11 cellular contexts compared by ENCODE assay signal in the genomic region with DNA sequence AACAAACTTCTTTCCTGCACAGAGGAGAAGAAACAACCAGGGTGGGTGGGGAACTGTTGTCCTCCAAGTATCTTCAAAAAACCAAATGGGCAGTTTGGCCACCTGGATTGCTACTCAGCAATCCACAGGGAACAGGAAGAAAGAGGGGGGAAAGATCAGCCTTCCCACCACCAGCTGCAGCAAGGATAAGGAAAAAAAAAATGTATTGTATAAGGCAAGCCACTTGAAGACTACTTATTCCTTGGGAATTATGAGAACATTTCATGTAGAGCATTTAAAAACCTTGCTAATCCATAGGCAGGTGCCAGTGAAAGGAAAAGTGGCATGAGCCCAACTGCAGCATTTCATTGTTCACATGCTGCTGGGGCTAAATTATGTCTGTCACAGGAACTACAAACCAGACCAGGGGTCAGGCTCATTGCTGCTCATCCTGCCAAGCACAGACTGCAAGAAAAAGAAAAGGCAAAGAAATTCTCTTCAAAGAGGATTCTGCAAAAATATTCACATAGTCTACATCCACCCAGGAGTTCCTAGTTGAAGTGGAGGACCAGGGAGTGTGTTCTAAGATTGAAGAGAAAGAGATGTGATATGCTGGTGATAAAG. TPM values are rescaled to one million over a fixed set of nuclear protein-coding genes. Genes with fewer than 3 reads are reported as not detected.
DNase-seq lines count a peak whose midpoint lies in the region; ATAC-seq, FAIRE-seq and TF ChIP-seq lines count a peak whose summit lies in the region.
"Had no signal": no experiment of that assay in that cellular context is flagged by ENCODE, and none has a peak within 500 bp of the region (broad histone marks: within the 10 kb centered on the region; RNA-seq: fewer than 3 reads in every experiment).

No MANE protein-coding gene starts in this region.

- DNase-seq in DMS 273 (lab: John Stamatoyannopoulos, UW; ENCODE audit: unreplicated experiment), result peak; percentile 31
- DNase-seq in DMS 273 treated with DMSO at 0.1 percent for 48 hours (lab: John Stamatoyannopoulos, UW), result no peak
- DNase-seq in GM12878 (ENCODE audit: low read depth, low spot score), result no peak
- DNase-seq in ovary, result no peak
- no peak for DNase-seq in H4 (ENCODE audit: low spot score)
- no peak for DNase-seq in NCI-H526 treated with DMSO at 0.1 percent for 48 hours (lab: John Stamatoyannopoulos, UW)
- DNase-seq in SW 1271 (lab: John Stamatoyannopoulos, UW), result no peak
- DNase-seq: activated CD4-positive, CD25-positive, alpha-beta regulatory T cell had no signal

- H3K4me3 ChIP-seq in HUES48 (ENCODE audit: low read depth, low read length) (peak overlapping the region; percentile 28; the same call in 1 of the 2 replicates), GM12878 (peak overlapping the region; percentile 78), ovary (peak overlapping the region; percentile 57)

- H3K9ac ChIP-seq in HUES48 (ENCODE audit: low read depth, low read length) (no peak overlapping the region), GM12878 (ENCODE audit: control insufficient read depth, insufficient read depth, low read length) (peak overlapping the region; percentile 98)

- RAD21 ChIA-PET in GM12878 (lab: Charles Lee; ENCODE audit: unreplicated experiment), result interaction anchor here (0.5 to 8.3 kb wide), 12 partner anchors 13 to 202 kb away, joined by 3 to 73 read pairs (median 6); a partner anchor contains a TSS

- TF ChIP-seq EP300 in GM12878 (IDR thresholded peaks at IDR 0.05; ENCODE audit: borderline replicate concordance in 1 of 2, control insufficient read depth in 1 of 2, low read depth in 2 of 2, low read length in 2 of 2), result no peak
- no peak for TF ChIP-seq EP300 in ovary (IDR thresholded peaks at IDR 0.05)

- H3K4me2 ChIP-seq in GM12878 (ENCODE audit: control insufficient read depth, insufficient read depth), result peak overlapping the region; percentile 97

- H3K36me3 ChIP-seq in HUES48 (ENCODE audit: control insufficient read depth, insufficient read depth, low read length) (peaks cover 15% of the 10 kb centered on the region), GM12878 (ENCODE audit: control insufficient read depth in 2 of 2, insufficient read depth in 2 of 2, low read length in 1 of 2) (no peaks in the 10 kb centered on the region; a peak in 1 of 4 replicates), ovary (no peaks in the 10 kb centered on the region)

- POLR2A ChIA-PET in GM12878 (lab: Charles Lee), result interaction anchor here (0.5 to 12.1 kb wide), 11 partner anchors 7 to 216 kb away, joined by 3 to 142 read pairs (median 8); a partner anchor contains a TSS

- intact Hi-C loops in GM12878 (cut with micrococcal nuclease; ENCODE audit: unreplicated experiment) (loop anchor here (2.0 kb wide), 3 partner anchors 63 to 169 kb away; a partner anchor contains a TSS), ovary (cut with DNase I) (loop anchor here in 2 of 4 donors (5.0 to 10.0 kb wide), 4 partner anchors 32 to 88 kb away; a partner anchor contains a TSS)

- CTCF ChIA-PET in GM12878 (lab: Yijun Ruan, JAX), result interaction anchor here (1.0 to 1.3 kb wide), 6 partner anchors 63 to 182 kb away, joined by 3 to 8 read pairs (median 3); a partner anchor contains a TSS

- H3K4me1 ChIP-seq in HUES48 (ENCODE audit: control insufficient read depth, insufficient read depth, low read length) (peaks cover 20% of the 10 kb centered on the region), GM12878 (ENCODE audit: control insufficient read depth, insufficient read depth, low read length) (peaks cover 37% of the 10 kb centered on the region), ovary (ENCODE audit: insufficient read depth) (peaks cover 10% of the 10 kb centered on the region)

- no peak overlapping the region for H2AFZ ChIP-seq in GM12878 (ENCODE audit: control insufficient read depth, low read depth, low read length)

- H3K27ac ChIP-seq in HUES48 (ENCODE audit: low read depth, low read length) (no peak overlapping the region), GM12878 (ENCODE audit: control insufficient read depth, insufficient read depth) (peak overlapping the region; percentile 92), ovary (peak overlapping the region in 1 of 2 donors; percentile 90)
- H3K27ac ChIP-seq: 22Rv1 had no signal

- TF ChIP-seq RAD21 in GM12878 (IDR thresholded peaks at IDR 0.05; ENCODE audit: insufficient read depth, low read depth, low read length), result no peak

- in situ Hi-C loops in GM12878 (cut with MboI), result loop anchor here (5.0 to 10.0 kb wide), 2 partner anchors 88 to 165 kb away; a partner anchor contains a TSS

- H4K20me1 ChIP-seq in GM12878 (ENCODE audit: control insufficient read depth, insufficient read depth), result no peaks in the 10 kb centered on the region

- peaks cover 97% of the 10 kb centered on the region for H3K79me2 ChIP-seq in GM12878 (ENCODE audit: control insufficient read depth, insufficient read depth, low read length)

- BruUV-seq in GM12878 (replicated peaks; lab: Mats Ljungman, UMichigan), result no TSS peak

- TF ChIP-seq CTCF in GM12878 (IDR thresholded peaks at IDR 0.05 in 2 of 3, conservative IDR thresholded peaks at IDR 0.05 in 1 of 3; ENCODE audit: control insufficient read depth in 2 of 3, extremely low read depth in 1 of 3, insufficient read depth in 1 of 3, low read depth in 3 of 3, low read length in 3 of 3), result no peak
- TF ChIP-seq CTCF in ovary (IDR thresholded peaks at IDR 0.05), result no peak

- H3K9me3 ChIP-seq in HUES48 (ENCODE audit: control insufficient read depth, insufficient read depth, low read length), result no peaks in the 10 kb centered on the region
- H3K9me3 ChIP-seq in GM12878 (replicated peaks; ENCODE audit: control insufficient read depth, insufficient read depth, low read length), result no peaks in the 10 kb centered on the region; the same call in 1 of the 3 replicates
- H3K9me3 ChIP-seq in ovary, result no peaks in the 10 kb centered on the region

- no peak for TF ChIP-seq POLR2A in GM12878 (IDR thresholded peaks at IDR 0.05; ENCODE audit: low read depth, low read length)
- no peak for TF ChIP-seq POLR2A in ovary (IDR thresholded peaks at IDR 0.05)

- SMC1A ChIA-PET in GM12878 (lab: Charles Lee; ENCODE audit: uncharacterized antibody, unreplicated experiment), result interaction anchor here (0.5 to 9.2 kb wide), 26 partner anchors 7 to 217 kb away, joined by 3 to 138 read pairs (median 4); a partner anchor contains a TSS

- H3K27me3 ChIP-seq in HUES48 (ENCODE audit: control insufficient read depth, insufficient read depth, low read length), result no peaks in the 10 kb centered on the region
- no peaks in the 10 kb centered on the region for H3K27me3 ChIP-seq in GM12878 (replicated peaks in 1 of 2; ENCODE audit: control insufficient read depth in 2 of 2, insufficient read depth in 2 of 2, low read length in 1 of 2)
- H3K27me3 ChIP-seq in ovary, result no peaks in the 10 kb centered on the region

- no peak for FAIRE-seq in GM12878 (lab: Jason Lieb, UNC)

- ATAC-seq in GM12878, result no peak
- ATAC-seq: esophagus mucosa had no signal

TF ChIP-seq in GM12878, 131 proteins besides CTCF, POLR2A, EP300 and RAD21 (continues in another document):
- TF ChIP-seq EED (IDR thresholded peaks at IDR 0.05; ENCODE audit: low read depth), result peak; percentile 50; the same call in 1 of the 2 replicates
- TF ChIP-seq CHD4 (IDR thresholded peaks at IDR 0.05), result no peak
- TF ChIP-seq NR2C1 (IDR thresholded peaks at IDR 0.05), result 0 out of 2 replicates have a peak, but pooled peaks have one; percentile 19
- TF ChIP-seq PML (IDR thresholded peaks at IDR 0.05; ENCODE audit: low read length), result no peak
- no peak for TF ChIP-seq WRNIP1 (IDR thresholded peaks at IDR 0.05; ENCODE audit: borderline replicate concordance, low read depth, low read length)
- peak in 1 of 2 experiments; percentile 6; a peak in 1 of 4 replicates for TF ChIP-seq BHLHE40 (IDR thresholded peaks at IDR 0.05; ENCODE audit: borderline replicate concordance in 1 of 2, low read depth in 2 of 2, low read length in 1 of 2)
- TF ChIP-seq IKZF2 (IDR thresholded peaks at IDR 0.05), result peak in 1 of 2 experiments; percentile 28; a peak in 3 of 4 replicates
- peak; percentile 40 for TF ChIP-seq IKZF1 (conservative IDR thresholded peaks at IDR 0.05)

RNA-seq across cellular contexts. Expression of a gene that starts 2.2 kb away (rescaled TPM):
- total RNA-seq in GM12878 (2013; cell fraction: nucleolus; rRNA removed), result 49.2 and 55.3 TPM in 2 replicates
- 13.0 and 14.2 TPM in 2 replicates for total RNA-seq in GM12878 (2014; rRNA removed)
- 15.2 and 16.1 TPM in 2 replicates for total RNA-seq in GM12878 (2014; rRNA removed; fragmentation: Illumina TruSeq; extraction: Trizol)
- 23.9 and 24.8 TPM in 2 replicates for total RNA-seq in GM12878 (2021)
- polyA plus RNA-seq in GM12878 (2011; ENCODE audit: low read depth), result 39.6 TPM
- 23.0 and 26.7 TPM in 2 replicates for polyA plus RNA-seq in GM12878 (2011; rRNA removed)
- polyA plus RNA-seq in GM12878 (2011; cell fraction: cytosol; rRNA removed), result 9.5 and 13.4 TPM in 2 replicates
- 13.5 and 14.2 TPM in 2 replicates for polyA plus RNA-seq in GM12878 (2011; cell fraction: nucleus; rRNA removed)
- 19.1 and 30.2 TPM in 2 replicates for polyA plus RNA-seq in GM12878 (2012)
- 22.5 and 32.9 TPM in 2 replicates for polyA plus RNA-seq in GM12878 (2014; fragmentation: Illumina TruSeq; extraction: Trizol)
- polyA plus RNA-seq in GM12878 (2014; fragmentation: Nextera tagmentation; extraction: Ambion mirVana), result 10 to 100 TPM in 1 of 2 experiments, 1 to 10 TPM in 1; 9.8 to 14.2 TPM
- 8.0 and 11.7 TPM in 2 replicates for polyA plus RNA-seq in GM12878 (2014; rRNA removed)
- 10 to 100 TPM; 22.2 TPM for polyA plus RNA-seq in GM12878 (2016; fragmentation: Nextera tagmentation; extraction: Ambion mirVana)
- 14.5 and 29.4 TPM in 2 replicates for polyA minus RNA-seq in GM12878 (2011; rRNA and poly(A)+ RNA removed)
- 6.9 and 11.0 TPM in 2 replicates for polyA minus RNA-seq in GM12878 (2011; cell fraction: cytosol; rRNA and poly(A)+ RNA removed)
- polyA minus RNA-seq in GM12878 (2011; cell fraction: nucleus; rRNA and poly(A)+ RNA removed), result 11.6 and 16.6 TPM in 2 replicates
- 10 to 100 TPM in 6 of 7 donors, 1 to 10 TPM in 1; 9.0 to 30.4 (median 22.7) TPM for total RNA-seq in ovary
- 10 to 100 TPM in 1 of 2 donors, 1 to 10 TPM in 1; 6.8 to 27.4 TPM for polyA plus RNA-seq in ovary
- total RNA-seq in H4 (2014; rRNA removed; shearing (Covaris generic)), result 15.3 and 16.9 TPM in 2 replicates

Comparison
In these comparisons a context has a peak if more than half of its experiments do, and no peak if none do; other contexts are left out.
1. H3K4me3 ChIP-seq: peak in every context shown above with its lines; median percentile 78 in GM12878; 57 in ovary; 28 in HUES48.